ENCODE assay signal across 10 cellular contexts in genomic region chr4:110164856-110165255, GRCh38. TPM values are rescaled to one million over a fixed set of nuclear protein-coding genes. Genes with fewer than 3 reads are reported as not detected.
DNase-seq lines count a peak whose midpoint lies in the region; ATAC-seq lines count a peak whose summit lies in the region.
"Had no signal": no experiment of that assay in that cellular context is flagged by ENCODE, and none has a peak within 500 bp of the region (broad histone marks: within the 10 kb centered on the region; RNA-seq: fewer than 3 reads in every experiment).

No MANE protein-coding gene starts in this region.

- ATAC-seq in T-helper 17 cell (peak; percentile 39), esophagus mucosa (peak; percentile 83), GM21423 (IDR thresholded peaks at IDR 0.05; ENCODE audit: unreplicated experiment) (no peak)

- H3K36me3 Mint-ChIP-seq in activated naive CD4-positive, alpha-beta T cell treated with anti-CD3 and anti-CD28 coated beads, Interleukin-2, amount 50 U/mL, for 24 hours, result peaks cover 2% of the 10 kb centered on the region
- no peaks in the 10 kb centered on the region for H3K36me3 Mint-ChIP-seq in T-helper 17 cell (ENCODE audit: low read depth)

- no peak overlapping the region for H3K4me3 ChIP-seq in thymus (ENCODE audit: low read length)

- H3K4me3 Mint-ChIP-seq in activated naive CD4-positive, alpha-beta T cell treated with anti-CD3 and anti-CD28 coated beads, Interleukin-2, amount 50 U/mL, for 24 hours, result peak overlapping the region; percentile 87
- peak overlapping the region; percentile 75 for H3K4me3 Mint-ChIP-seq in T-helper 17 cell

- intact Hi-C loops in posterior vena cava (cut with DNase I), result no loop called here

- no peaks in the 10 kb centered on the region for H3K9me3 ChIP-seq in T-helper 17 cell (ENCODE audit: control insufficient read depth, low read length, poor library complexity, severe bottlenecking)
- no peaks in the 10 kb centered on the region for H3K9me3 ChIP-seq in thymus (ENCODE audit: control insufficient read depth)

- H3K27me3 Mint-ChIP-seq in activated naive CD4-positive, alpha-beta T cell treated with anti-CD3 and anti-CD28 coated beads, Interleukin-2, amount 50 U/mL, for 24 hours, result no peaks in the 10 kb centered on the region
- no peaks in the 10 kb centered on the region for H3K27me3 Mint-ChIP-seq in T-helper 17 cell

- peaks cover 39% of the 10 kb centered on the region for H3K4me1 Mint-ChIP-seq in activated naive CD4-positive, alpha-beta T cell treated with anti-CD3 and anti-CD28 coated beads, Interleukin-2, amount 50 U/mL, for 24 hours
- peaks cover 19% of the 10 kb centered on the region for H3K4me1 Mint-ChIP-seq in T-helper 17 cell

- H3K9me3 Mint-ChIP-seq in activated naive CD4-positive, alpha-beta T cell treated with anti-CD3 and anti-CD28 coated beads, Interleukin-2, amount 50 U/mL, for 24 hours, result peaks cover 6% of the 10 kb centered on the region

- H3K27ac ChIP-seq in thymus (ENCODE audit: low read depth), result peak overlapping the region; percentile 73
- H3K27ac ChIP-seq: parathyroid adenoma had no signal

- no peaks in the 10 kb centered on the region for H3K27me3 ChIP-seq in thymus (ENCODE audit: control insufficient read depth, insufficient read depth)

- H3K4me1 ChIP-seq in thymus (ENCODE audit: control insufficient read depth, insufficient read depth, low read length), result peaks cover 12% of the 10 kb centered on the region
- H3K4me1 ChIP-seq: parathyroid adenoma had no signal

- 27% methylated on average over 2 of the region's 2 CpGs for WGBS in thymus

- H3K27ac Mint-ChIP-seq in activated naive CD4-positive, alpha-beta T cell treated with anti-CD3 and anti-CD28 coated beads, Interleukin-2, amount 50 U/mL, for 24 hours, result peak overlapping the region; percentile 100
- H3K27ac Mint-ChIP-seq in T-helper 17 cell, result peak overlapping the region; percentile 77

- DNase-seq in activated naive CD4-positive, alpha-beta T cell (lab: John Stamatoyannopoulos, UW), result no peak
- DNase-seq in T-helper 17 cell (no peak), SK-N-DZ (ENCODE audit: low spot score) (no peak), posterior vena cava (ENCODE audit: low spot score) (no peak)
- DNase-seq: NCI-H2171 had no signal

- no peaks in the 10 kb centered on the region for H3K36me3 ChIP-seq in thymus (ENCODE audit: control insufficient read depth, insufficient read depth)

RNA-seq across cellular contexts. Expression of gene ELOVL6, which starts 33.6 kb away (rescaled TPM):
- total RNA-seq in T-helper 17 cell, result 1 to 10 TPM; 3.7 to 3.9 TPM
- 29.1 TPM for total RNA-seq in esophagus mucosa
- polyA plus RNA-seq in thymus, result 2.8 TPM
- 24.4 and 26.3 TPM in 2 replicates for polyA plus RNA-seq in SK-N-DZ (2014; cell fraction: cytosol; rRNA removed)
- polyA plus RNA-seq in SK-N-DZ (2014; cell fraction: nucleus; rRNA removed), result 14.8 and 23.0 TPM in 2 replicates
- 1 to 10 TPM; 6.1 to 6.8 TPM for total RNA-seq in posterior vena cava
